In the genomic region with DNA sequence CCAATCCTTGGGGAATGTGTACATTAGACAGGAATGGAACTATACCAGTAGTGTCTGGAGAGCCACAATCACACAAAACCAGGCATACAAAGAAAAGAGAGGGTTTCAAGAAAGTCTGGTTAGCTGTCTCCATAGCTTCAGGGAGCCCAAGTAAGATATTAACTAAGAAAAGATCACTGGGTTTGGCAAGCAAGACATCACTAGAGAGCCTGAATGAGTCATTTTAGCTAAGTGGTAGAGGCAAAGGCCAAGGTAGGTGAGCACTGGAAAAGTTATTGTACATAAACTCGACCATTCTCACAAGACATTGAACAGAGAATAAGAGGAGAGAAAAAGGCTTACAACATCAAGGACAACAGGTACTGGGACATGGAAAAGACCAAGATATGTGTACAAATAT, we compare ENCODE assay signal across 27 cellular contexts.
"Had no signal": no experiment of that assay in that cellular context is flagged by ENCODE, and none has a peak within 500 bp of the region (broad histone marks: within the 10 kb centered on the region; RNA-seq: fewer than 3 reads in every experiment).

No MANE protein-coding gene starts in this region.

- H3K9ac ChIP-seq: parathyroid adenoma had no signal

- H2AFZ ChIP-seq: parathyroid adenoma had no signal

- H3K36me3 ChIP-seq: colonic mucosa, tibial nerve, WERI-Rb-1 had no signal

- H3K9me3 ChIP-seq: colonic mucosa had no signal

- H3K4me3 ChIP-seq: colonic mucosa, tibial nerve had no signal

- H3K79me2 ChIP-seq: parathyroid adenoma had no signal

- ATAC-seq: activated CD8-positive, alpha-beta T cell treated with anti-CD3 and anti-CD28 coated beads for 36 hours; activated naive CD8-positive, alpha-beta T cell treated with anti-CD3 and anti-CD28 coated beads, Interleukin-2, amount 50 U/mL, for 24 hours; activated T-cell treated with anti-CD3 and anti-CD28 coated beads, Interleukin-2, amount 50 U/mL, for 4 hours; activated T-helper 17 cell treated with anti-CD3 and anti-CD28 coated beads, Interleukin-2, amount 50 U/mL, for 72 hours; left colon; naive thymus-derived CD8-positive, alpha-beta T cell; right cardiac atrium had no signal

- H3K27ac ChIP-seq: colonic mucosa, parathyroid adenoma, tibial nerve, WERI-Rb-1 had no signal

- H3K4me1 ChIP-seq: colonic mucosa, parathyroid adenoma, tibial nerve had no signal

- DNase-seq: activated CD4-positive, alpha-beta T cell treated with anti-CD3 and anti-CD28 coated beads, Interleukin-2, amount 10 ng/mL, durations not matched to agents 7 days and 5 days; activated CD4-positive, CD25-positive, alpha-beta regulatory T cell treated with anti-CD3 and anti-CD28 coated beads, Interleukin-2, amount 50 U/mL, for 72 hours; activated CD8-positive, alpha-beta T cell treated with anti-CD3 and anti-CD28 coated beads for 36 hours; activated naive CD8-positive, alpha-beta T cell treated with anti-CD3 and anti-CD28 coated beads, Interleukin-2, amount 50 U/mL, for 24 hours; activated T-cell treated with anti-CD3 and anti-CD28 coated beads, Interleukin-2, amount 50 U/mL, for 4 hours; amygdala; cerebellar nuclear complex; colonic mucosa; effector CD8-positive, alpha-beta T cell; erythroblast; foreskin fibroblast; left colon; midbrain; naive thymus-derived CD8-positive, alpha-beta T cell; occipital lobe; right cardiac atrium; stimulated activated CD4-positive, alpha-beta T cell treated with anti-CD3 and anti-CD28 coated beads, Interleukin-2, amount 100 ng/mL, for 48 hours; stimulated activated naive CD4-positive, alpha-beta T cell treated with Interleukin-2 at 50 U/mL for 16 hours; SW 1271; T-helper 9 cell; WERI-Rb-1 had no signal

- FAIRE-seq: endometrium, islet of Langerhans, TTC549 had no signal

- H3K27me3 ChIP-seq: colonic mucosa, tibial nerve had no signal
